ENCODE assay signal across 13 cellular contexts in genomic region chr1:100449477-100449876, GRCh38.
A peak's percentile ranks its signal among the peaks of the same experiment; 100 is the strongest.
DNase-seq lines count a peak whose midpoint lies in the region; ATAC-seq, FAIRE-seq and TF ChIP-seq lines count a peak whose summit lies in the region.
"Had no signal": no experiment of that assay in that cellular context is flagged by ENCODE, and none has a peak within 500 bp of the region (broad histone marks: within the 10 kb centered on the region; RNA-seq: fewer than 3 reads in every experiment).

No MANE protein-coding gene starts in this region.

- no peak overlapping the region for H2BK120ac ChIP-seq in mesenchymal stem cell (ENCODE audit: low read depth, low read length)

- FAIRE-seq in H54 (lab: Jason Lieb, UNC): no peak
- FAIRE-seq: small intestine had no signal

- H2BK15ac ChIP-seq in mesenchymal stem cell (ENCODE audit: low read depth, poor library complexity, severe bottlenecking): no peak overlapping the region

- TF ChIP-seq POLR2A in H54 (IDR thresholded peaks at IDR 0.05; ENCODE audit: low read depth, low read length) (no peak), adrenal gland (IDR thresholded peaks at IDR 0.05) (no peak)

- no peak overlapping the region for H2BK5ac ChIP-seq in mesenchymal stem cell (ENCODE audit: low read depth, low read length, poor library complexity, severe bottlenecking)

- CTCF ChIA-PET in CD4-positive, alpha-beta T cell (lab: Charles Lee): no interaction called here

- H3K36me3 ChIP-seq in adrenal gland (replicated peaks in 1 of 2): no peaks in the 10 kb centered on the region
- peaks cover 0 to 2% of the 10 kb centered on the region in 2 experiments for H3K36me3 ChIP-seq in mesenchymal stem cell (ENCODE audit: control insufficient read depth in 1 of 2, insufficient read depth in 2 of 2, low read depth in 1 of 2, low read length in 2 of 2)

- no peak overlapping the region for H3K23ac ChIP-seq in mesenchymal stem cell (ENCODE audit: low read length in 2 of 2)

- no peak overlapping the region for H2BK12ac ChIP-seq in mesenchymal stem cell (ENCODE audit: low read length in 2 of 2)

- H3K18ac ChIP-seq in mesenchymal stem cell (ENCODE audit: low read depth in 1 of 2, low read length in 2 of 2): no peak overlapping the region

- H3K4me1 ChIP-seq in adrenal gland (replicated peaks in 1 of 2) (no peaks in the 10 kb centered on the region), mesenchymal stem cell (ENCODE audit: control insufficient read depth, insufficient read depth, low read depth, low read length) (no peaks in the 10 kb centered on the region)
- H3K4me1 ChIP-seq: BLaER1 had no signal

- H3K4me2 ChIP-seq in mesenchymal stem cell (ENCODE audit: low read length, poor library complexity, severe bottlenecking): no peak overlapping the region
- H3K4me2 ChIP-seq: BLaER1 had no signal

- peaks cover 94% of the 10 kb centered on the region for H3K4me1 Mint-ChIP-seq in CD4-positive, alpha-beta T cell (ENCODE audit: low read depth)
- H3K4me1 Mint-ChIP-seq in activated T-helper 2 cell treated with anti-CD3 and anti-CD28 coated beads, Interferon-gamma antibody, Interleukin-2, Interleukin-4, amounts not matched to agents 10 μg/mL and 5 μg/mL and 100 μg/mL, durations not matched to agents 14 hours and 24 hours and 36 hours (ENCODE audit: low read depth): peaks cover 80% of the 10 kb centered on the region

- no peak for TF ChIP-seq CTCF in CD4-positive, alpha-beta T cell (IDR thresholded peaks at IDR 0.05)
- TF ChIP-seq CTCF in adrenal gland (IDR thresholded peaks at IDR 0.05): no peak

- no peak for ATAC-seq in CD4-positive, alpha-beta T cell (ENCODE audit: poor library complexity)
- ATAC-seq in GM18873 (IDR thresholded peaks at IDR 0.05; ENCODE audit: low FRiP score, unreplicated experiment) (peak; percentile 86), HG03039 (IDR thresholded peaks at IDR 0.05; ENCODE audit: unreplicated experiment) (peak; percentile 79), left colon (no peak)

- H3K4me3 ChIP-seq in adrenal gland (no peak overlapping the region), mesenchymal stem cell (ENCODE audit: insufficient read depth in 1 of 2, low read depth in 1 of 2, low read length in 2 of 2) (no peak overlapping the region)
- H3K4me3 ChIP-seq: BLaER1, SK-N-MC had no signal

- no peak overlapping the region for H3K4ac ChIP-seq in mesenchymal stem cell (ENCODE audit: low read depth in 1 of 2, low read length in 2 of 2)

- no peak for DNase-seq in CD4-positive, alpha-beta T cell
- no peak for DNase-seq in activated T-helper 2 cell treated with anti-CD3 and anti-CD28 coated beads, Interferon-gamma antibody, Interleukin-2, Interleukin-4, amounts not matched to agents 10 μg/mL and 5 μg/mL and 100 μg/mL, durations not matched to agents 14 hours and 24 hours and 36 hours (ENCODE audit: low spot score)
- DNase-seq in left colon (no peak), H54 (ENCODE audit: insufficient read length, low spot score) (no peak), adrenal gland (no peak), mesenchymal stem cell (no peak)
- DNase-seq: cerebellar nuclear complex, NCI-H774, small intestine had no signal

- peaks cover 5% of the 10 kb centered on the region for H3K9me3 Mint-ChIP-seq in CD4-positive, alpha-beta T cell
- H3K9me3 Mint-ChIP-seq in activated T-helper 2 cell treated with anti-CD3 and anti-CD28 coated beads, Interferon-gamma antibody, Interleukin-2, Interleukin-4, amounts not matched to agents 10 μg/mL and 5 μg/mL and 100 μg/mL, durations not matched to agents 14 hours and 24 hours and 36 hours: peaks cover 4% of the 10 kb centered on the region

- H3K14ac ChIP-seq in mesenchymal stem cell (ENCODE audit: low read length in 2 of 2): no peak overlapping the region

- intact Hi-C loops in CD4-positive, alpha-beta T cell (cut with DNase I, micrococcal nuclease): loop anchor here in 1 of 2 experiments (5.0 to 10.0 kb wide), 2 partner anchors 95 to 788 kb away; partner anchors contain the start of genes CDC14A and S1PR1
- intact Hi-C loops in activated T-helper 2 cell treated with anti-CD3 and anti-CD28 coated beads, Interferon-gamma antibody, Interleukin-2, Interleukin-4, amounts not matched to agents 10 μg/mL and 5 μg/mL and 100 μg/mL, durations not matched to agents 14 hours and 24 hours and 36 hours (cut with micrococcal nuclease): loop anchor here (2.0 to 10.0 kb wide), 3 partner anchors 73 to 845 kb away; partner anchors contain the start of gene VCAM1
- intact Hi-C loops in left colon (cut with DNase I, micrococcal nuclease) (loop anchor here in 1 of 2 donors (10.0 kb wide), 1 partner anchor 155 kb away; no protein-coding TSS in a partner anchor), adrenal gland (cut with DNase I) (no loop called here)

- H4K8ac ChIP-seq in mesenchymal stem cell (ENCODE audit: low read length): no peak overlapping the region

- H3K36me3 Mint-ChIP-seq in CD4-positive, alpha-beta T cell (ENCODE audit: low read depth): peaks cover 91% of the 10 kb centered on the region
- peaks cover 55% of the 10 kb centered on the region for H3K36me3 Mint-ChIP-seq in activated T-helper 2 cell treated with anti-CD3 and anti-CD28 coated beads, Interferon-gamma antibody, Interleukin-2, Interleukin-4, amounts not matched to agents 10 μg/mL and 5 μg/mL and 100 μg/mL, durations not matched to agents 14 hours and 24 hours and 36 hours (ENCODE audit: low read depth)

- H3K27me3 Mint-ChIP-seq in CD4-positive, alpha-beta T cell: no peaks in the 10 kb centered on the region
- no peaks in the 10 kb centered on the region for H3K27me3 Mint-ChIP-seq in activated T-helper 2 cell treated with anti-CD3 and anti-CD28 coated beads, Interferon-gamma antibody, Interleukin-2, Interleukin-4, amounts not matched to agents 10 μg/mL and 5 μg/mL and 100 μg/mL, durations not matched to agents 14 hours and 24 hours and 36 hours (ENCODE audit: low read depth)

- POLR2A ChIA-PET in CD4-positive, alpha-beta T cell (lab: Charles Lee): interaction anchor here (0.7 to 1.5 kb wide), 2 partner anchors 9 to 25 kb away, joined by 4 to 7 read pairs; no protein-coding TSS in a partner anchor

- H3K4me3 Mint-ChIP-seq in CD4-positive, alpha-beta T cell: peak overlapping the region; percentile 54
- H3K4me3 Mint-ChIP-seq in activated T-helper 2 cell treated with anti-CD3 and anti-CD28 coated beads, Interferon-gamma antibody, Interleukin-2, Interleukin-4, amounts not matched to agents 10 μg/mL and 5 μg/mL and 100 μg/mL, durations not matched to agents 14 hours and 24 hours and 36 hours (ENCODE audit: low read depth): peak overlapping the region; percentile 57

- 71 to 96% (median 87%) methylated on average over 4 of the region's 4 CpGs for WGBS in adrenal gland, 4 donors
- 97% methylated on average over 4 of the region's 4 CpGs for WGBS in mesenchymal stem cell

- peak overlapping the region; percentile 94 for H3K27ac Mint-ChIP-seq in CD4-positive, alpha-beta T cell
- peak overlapping the region; percentile 90 for H3K27ac Mint-ChIP-seq in activated T-helper 2 cell treated with anti-CD3 and anti-CD28 coated beads, Interferon-gamma antibody, Interleukin-2, Interleukin-4, amounts not matched to agents 10 μg/mL and 5 μg/mL and 100 μg/mL, durations not matched to agents 14 hours and 24 hours and 36 hours

- H3K9ac ChIP-seq in mesenchymal stem cell (ENCODE audit: low read length): no peak overlapping the region
- H3K9ac ChIP-seq: BLaER1 had no signal

- no peak overlapping the region for H3K27ac ChIP-seq in CD4-positive, alpha-beta T cell (ENCODE audit: low read depth, low read length)
- H3K27ac ChIP-seq in adrenal gland (no peak overlapping the region), mesenchymal stem cell (ENCODE audit: low read length, poor library complexity, severe bottlenecking) (no peak overlapping the region)
- H3K27ac ChIP-seq: BLaER1, SK-N-MC had no signal

- no peak overlapping the region for H4K91ac ChIP-seq in mesenchymal stem cell (ENCODE audit: low read length)

- H2AK5ac ChIP-seq in mesenchymal stem cell (ENCODE audit: low read length, severe bottlenecking): no peak overlapping the region

- no peaks in the 10 kb centered on the region for H3K27me3 ChIP-seq in CD4-positive, alpha-beta T cell (ENCODE audit: control insufficient read depth, insufficient read depth, low read length)
- no peaks in the 10 kb centered on the region for H3K27me3 ChIP-seq in adrenal gland
- no peaks in the 10 kb centered on the region for H3K27me3 ChIP-seq in mesenchymal stem cell (ENCODE audit: control insufficient read depth in 1 of 2, insufficient read depth in 1 of 2, low read length in 2 of 2)
- H3K27me3 ChIP-seq: BLaER1 had no signal

- H3K9me3 ChIP-seq in CD4-positive, alpha-beta T cell (ENCODE audit: control insufficient read depth, low read length): no peaks in the 10 kb centered on the region
- H3K9me3 ChIP-seq in adrenal gland (replicated peaks in 1 of 3): no peaks in the 10 kb centered on the region
- H3K9me3 ChIP-seq in mesenchymal stem cell (ENCODE audit: control insufficient read depth, low read length): no peaks in the 10 kb centered on the region
- H3K9me3 ChIP-seq: BLaER1 had no signal

- H3K79me1 ChIP-seq in mesenchymal stem cell (replicated peaks; ENCODE audit: low read length, poor library complexity, severe bottlenecking): no peaks in the 10 kb centered on the region

- no peak overlapping the region for H2AFZ ChIP-seq in mesenchymal stem cell (ENCODE audit: low read depth, low read length)

Comparison
In these comparisons a context has a peak if more than half of its experiments do, and no peak if none do; other contexts are left out.
1. ATAC-seq: peak in GM18873 (single experiment) and HG03039 (single experiment); none in CD4-positive, alpha-beta T cell (single experiment) and left colon (single experiment).